22 cellular contexts compared by ENCODE assay signal in the genomic region with DNA sequence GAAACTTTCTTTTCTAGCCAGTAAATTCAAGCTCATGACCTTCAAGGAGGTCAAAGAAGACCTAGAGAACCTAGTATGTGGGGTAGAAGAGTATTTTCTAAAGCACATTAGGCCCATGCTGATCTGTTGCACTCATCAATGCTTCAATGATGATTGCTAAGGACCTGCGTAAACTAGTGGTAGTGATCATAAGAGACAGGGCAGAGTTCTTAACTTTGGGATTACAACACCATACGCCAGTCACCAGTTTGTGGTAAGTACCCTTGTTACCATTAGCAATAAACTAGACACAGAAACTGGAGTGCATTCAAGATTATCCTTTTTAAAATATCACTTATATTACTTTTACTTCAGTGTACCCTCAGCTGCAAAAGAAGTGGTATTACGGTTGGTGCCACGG.
"Had no signal": no experiment of that assay in that cellular context is flagged by ENCODE, and none has a peak within 500 bp of the region (broad histone marks: within the 10 kb centered on the region; RNA-seq: fewer than 3 reads in every experiment).

No MANE protein-coding gene starts in this region.

- H3K4me3 Mint-ChIP-seq: dendritic cell treated with granulocyte-macrophage colony-stimulating factor and Interleukin-4, amounts not matched to agents 40 ng/mL and 50 ng/mL, for 4 days; effector memory CD8-positive, alpha-beta T cell; endodermal cell; memory B cell had no signal

- H3K27me3 ChIP-seq: colonic mucosa, gastrocnemius medialis, left lung had no signal

- H3K36me3 Mint-ChIP-seq: memory B cell had no signal

- DNase-seq: colonic mucosa; cortex of kidney; effector CD8-positive, alpha-beta T cell; effector memory CD8-positive, alpha-beta T cell; endodermal cell; erythroblast; esophagus squamous epithelium; foreskin fibroblast; foreskin melanocyte; gastrocnemius medialis; glutamatergic neuron; heart right ventricle; hippocampal formation; left cardiac atrium; left lung; left ventricle myocardium superior; mammary epithelial cell; midbrain had no signal

- H3K4me3 ChIP-seq: colonic mucosa, esophagus squamous epithelium, gastrocnemius medialis, heart right ventricle, left lung, lung had no signal

- H3K4me1 Mint-ChIP-seq: endodermal cell had no signal

- H3K27me3 Mint-ChIP-seq: memory B cell had no signal

- H3K36me3 ChIP-seq: colonic mucosa, esophagus squamous epithelium, gastrocnemius medialis, heart right ventricle, left lung had no signal

- H3K4me1 ChIP-seq: colonic mucosa, esophagus squamous epithelium, gastrocnemius medialis, heart right ventricle, left lung had no signal

- H3K9me3 ChIP-seq: colonic mucosa, esophagus squamous epithelium, gastrocnemius medialis, heart right ventricle, left lung had no signal

- H3K27ac Mint-ChIP-seq: dendritic cell treated with granulocyte-macrophage colony-stimulating factor and Interleukin-4, amounts not matched to agents 40 ng/mL and 50 ng/mL, for 4 days; effector memory CD8-positive, alpha-beta T cell; endodermal cell; memory B cell had no signal

- H3K27ac ChIP-seq: colonic mucosa, epithelial cell of prostate, esophagus squamous epithelium, gastrocnemius medialis, heart right ventricle, left lung had no signal

- H3K9me3 Mint-ChIP-seq: dendritic cell treated with granulocyte-macrophage colony-stimulating factor and Interleukin-4, amounts not matched to agents 40 ng/mL and 50 ng/mL, for 4 days; effector memory CD8-positive, alpha-beta T cell; endodermal cell; memory B cell had no signal
